ENCODE assay signal across 8 cellular contexts in genomic region chr1:45339694-45340558, GRCh38. TPM values are rescaled to one million over a fixed set of nuclear protein-coding genes. Genes with fewer than 3 reads are reported as not detected.
DNase-seq lines count a peak whose midpoint lies in the region; ATAC-seq and TF ChIP-seq lines count a peak whose summit lies in the region.

MUTYH (minus strand) TSS chr1:45340440; CDS start chr1:45334505, 5,935 bp downstream.
TOE1 (plus strand) TSS chr1:45340170; CDS start chr1:45340253, 83 bp downstream.

- H3K27ac ChIP-seq in vagina = peak within 1 kb of the TSS; percentile 85

- ATAC-seq in GM18511 (IDR thresholded peaks at IDR 0.05; ENCODE audit: unreplicated experiment) (peak; percentile 86), HG03025 (IDR thresholded peaks at IDR 0.05; ENCODE audit: low FRiP score, unreplicated experiment) (peak; percentile 78)

- no peaks in the 10 kb centered on the region for H3K9me3 ChIP-seq in vagina

- TF ChIP-seq CTCF in vagina (IDR thresholded peaks at IDR 0.05) = no peak

- intact Hi-C loops in vagina (cut with DNase I) = no loop called here

- H3K4me3 ChIP-seq in vagina = peak within 1 kb of the TSS; percentile 60 to 85

- peak in 1 of 2 donors; percentile 33 for TF ChIP-seq POLR2A in vagina (IDR thresholded peaks at IDR 0.05)

- DNase-seq in NCI-H2081 (lab: John Stamatoyannopoulos, UW) (peak; percentile 94 to 97), T-helper 9 cell (peak; percentile 82), astrocyte of the hippocampus (ENCODE audit: low read depth, low spot score) (peak; percentile 97), hepatic stellate cell (ENCODE audit: low spot score) (peak; percentile 95), putamen (ENCODE audit: low spot score) (peak; percentile 90), vagina (ENCODE audit: extremely low spot score in 2 of 2) (no peak)

- no peaks in the 10 kb centered on the region for H3K27me3 ChIP-seq in vagina

- H3K4me1 ChIP-seq in vagina = peaks cover 23% of the 10 kb centered on the region

- H3K36me3 ChIP-seq in vagina = peaks cover 0 to 29% of the 10 kb centered on the region in 2 donors

RNA-seq across cellular contexts. Expression of gene MUTYH, which starts in this region (rescaled TPM):
- 27.0 TPM for total RNA-seq in vagina

RNA-seq across cellular contexts. Expression of gene TOE1, which starts in this region (rescaled TPM):
- 9.8 TPM for total RNA-seq in vagina

Comparison
In these comparisons a context has a peak if more than half of its experiments do, and no peak if none do; other contexts are left out.
1. DNase-seq: peak in NCI-H2081 (2 of 2), T-helper 9 cell (single experiment), astrocyte of the hippocampus (single experiment), hepatic stellate cell (single experiment) and putamen (single experiment); none in vagina (0 of 2).